In genomic region chr9:94746541-94747505, GRCh38 we compare ENCODE assay signal across 1 cellular context.
TF ChIP-seq lines count a peak whose summit lies in the region.

No MANE protein-coding gene starts in this region.

TF ChIP-seq in HepG2, 621 proteins besides CTCF, POLR2A, EP300 and RAD21 (continued from another document and continues in another):
- TF ChIP-seq, protein P1, sequence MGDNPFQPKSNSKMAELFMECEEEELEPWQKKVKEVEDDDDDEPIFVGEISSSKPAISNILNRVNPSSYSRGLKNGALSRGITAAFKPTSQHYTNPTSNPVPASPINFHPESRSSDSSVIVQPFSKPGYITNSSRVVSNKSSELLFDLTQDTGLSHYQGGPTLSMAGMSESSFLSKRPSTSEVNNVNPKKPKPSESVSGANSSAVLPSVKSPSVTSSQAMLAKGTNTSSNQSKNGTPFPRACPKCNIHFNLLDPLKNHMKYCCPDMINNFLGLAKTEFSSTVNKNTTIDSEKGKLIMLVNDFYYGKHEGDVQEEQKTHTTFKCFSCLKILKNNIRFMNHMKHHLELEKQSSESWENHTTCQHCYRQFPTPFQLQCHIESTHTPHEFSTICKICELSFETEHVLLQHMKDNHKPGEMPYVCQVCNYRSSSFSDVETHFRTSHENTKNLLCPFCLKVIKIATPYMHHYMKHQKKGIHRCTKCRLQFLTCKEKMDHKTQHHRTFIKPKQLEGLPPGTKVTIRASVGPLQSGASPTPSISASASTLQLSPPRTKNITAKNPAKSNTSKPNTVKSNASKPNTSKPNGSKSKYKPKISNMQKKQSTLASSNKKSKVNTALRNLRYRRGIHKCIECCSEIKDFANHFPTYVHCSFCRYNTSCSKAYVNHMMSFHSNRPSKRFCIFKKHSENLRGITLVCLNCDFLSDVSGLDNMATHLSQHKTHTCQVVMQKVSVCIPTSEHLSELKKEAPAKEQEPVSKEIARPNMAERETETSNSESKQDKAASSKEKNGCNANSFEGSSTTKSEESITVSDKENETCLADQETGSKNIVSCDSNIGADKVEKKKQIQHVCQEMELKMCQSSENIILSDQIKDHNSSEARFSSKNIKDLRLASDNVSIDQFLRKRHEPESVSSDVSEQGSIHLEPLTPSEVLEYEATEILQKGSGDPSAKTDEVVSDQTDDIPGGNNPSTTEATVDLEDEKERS (CRISPR knock-in tag; IDR thresholded peaks at IDR 0.05) = no peak
- TF ChIP-seq ZNF530 (CRISPR knock-in tag; IDR thresholded peaks at IDR 0.05; ENCODE audit: low read depth) (no peak), ZFP41 (CRISPR knock-in tag; IDR thresholded peaks at IDR 0.05; ENCODE audit: borderline replicate concordance) (no peak), ZNF713 (CRISPR knock-in tag; IDR thresholded peaks at IDR 0.05) (no peak), HNF4A (CRISPR knock-in tag; IDR thresholded peaks at IDR 0.05) (peak; percentile 38; the same call in 1 of the 2 replicates), TFE3 (CRISPR knock-in tag; IDR thresholded peaks at IDR 0.05) (no peak), ZNF136 (CRISPR knock-in tag; IDR thresholded peaks at IDR 0.05; ENCODE audit: low read depth) (no peak), PLRG1 (conservative IDR thresholded peaks at IDR 0.05) (no peak), ZNF747 (CRISPR knock-in tag; IDR thresholded peaks at IDR 0.05; ENCODE audit: borderline replicate concordance) (no peak), NCOA1 (CRISPR knock-in tag; IDR thresholded peaks at IDR 0.05) (no peak), GATA4 (IDR thresholded peaks at IDR 0.05; ENCODE audit: borderline replicate concordance, low read depth) (peak; percentile 55; the same call in 1 of the 2 replicates), SOX13 (IDR thresholded peaks at IDR 0.05) (no peak), SOX13 (CRISPR knock-in tag; conservative IDR thresholded peaks at IDR 0.05 in 1 of 2, IDR thresholded peaks at IDR 0.05 in 1 of 2) (no peak), NFYC (CRISPR knock-in tag; IDR thresholded peaks at IDR 0.05) (no peak), FOXA1 (IDR thresholded peaks at IDR 0.05) (no peak), FOXA1 (CRISPR knock-in tag; IDR thresholded peaks at IDR 0.05) (peak; percentile 36), ZNF563 (CRISPR knock-in tag; IDR thresholded peaks at IDR 0.05) (no peak), RFX1 (IDR thresholded peaks at IDR 0.05) (no peak), ISL2 (CRISPR knock-in tag; IDR thresholded peaks at IDR 0.05) (peak; percentile 50; the same call in 1 of the 2 replicates), KLF12 (CRISPR knock-in tag; IDR thresholded peaks at IDR 0.05; ENCODE audit: borderline replicate concordance) (no peak), PHF20 (CRISPR knock-in tag; IDR thresholded peaks at IDR 0.05) (no peak), ZSCAN9 (CRISPR knock-in tag; IDR thresholded peaks at IDR 0.05; ENCODE audit: borderline replicate concordance) (no peak), ZBTB14 (CRISPR knock-in tag; IDR thresholded peaks at IDR 0.05) (no peak), HNRNPL (IDR thresholded peaks at IDR 0.05; ENCODE audit: low read depth, low read length) (no peak), FOXA3 (CRISPR knock-in tag; IDR thresholded peaks at IDR 0.05) (peak; percentile 41), HMGXB4 (CRISPR knock-in tag; IDR thresholded peaks at IDR 0.05; ENCODE audit: borderline replicate concordance in 1 of 2, low read depth in 1 of 2) (no peak), PRPF4 (IDR thresholded peaks at IDR 0.05; ENCODE audit: low read depth, low read length, poor library complexity, severe bottlenecking) (no peak)
- TF ChIP-seq, protein P2, sequence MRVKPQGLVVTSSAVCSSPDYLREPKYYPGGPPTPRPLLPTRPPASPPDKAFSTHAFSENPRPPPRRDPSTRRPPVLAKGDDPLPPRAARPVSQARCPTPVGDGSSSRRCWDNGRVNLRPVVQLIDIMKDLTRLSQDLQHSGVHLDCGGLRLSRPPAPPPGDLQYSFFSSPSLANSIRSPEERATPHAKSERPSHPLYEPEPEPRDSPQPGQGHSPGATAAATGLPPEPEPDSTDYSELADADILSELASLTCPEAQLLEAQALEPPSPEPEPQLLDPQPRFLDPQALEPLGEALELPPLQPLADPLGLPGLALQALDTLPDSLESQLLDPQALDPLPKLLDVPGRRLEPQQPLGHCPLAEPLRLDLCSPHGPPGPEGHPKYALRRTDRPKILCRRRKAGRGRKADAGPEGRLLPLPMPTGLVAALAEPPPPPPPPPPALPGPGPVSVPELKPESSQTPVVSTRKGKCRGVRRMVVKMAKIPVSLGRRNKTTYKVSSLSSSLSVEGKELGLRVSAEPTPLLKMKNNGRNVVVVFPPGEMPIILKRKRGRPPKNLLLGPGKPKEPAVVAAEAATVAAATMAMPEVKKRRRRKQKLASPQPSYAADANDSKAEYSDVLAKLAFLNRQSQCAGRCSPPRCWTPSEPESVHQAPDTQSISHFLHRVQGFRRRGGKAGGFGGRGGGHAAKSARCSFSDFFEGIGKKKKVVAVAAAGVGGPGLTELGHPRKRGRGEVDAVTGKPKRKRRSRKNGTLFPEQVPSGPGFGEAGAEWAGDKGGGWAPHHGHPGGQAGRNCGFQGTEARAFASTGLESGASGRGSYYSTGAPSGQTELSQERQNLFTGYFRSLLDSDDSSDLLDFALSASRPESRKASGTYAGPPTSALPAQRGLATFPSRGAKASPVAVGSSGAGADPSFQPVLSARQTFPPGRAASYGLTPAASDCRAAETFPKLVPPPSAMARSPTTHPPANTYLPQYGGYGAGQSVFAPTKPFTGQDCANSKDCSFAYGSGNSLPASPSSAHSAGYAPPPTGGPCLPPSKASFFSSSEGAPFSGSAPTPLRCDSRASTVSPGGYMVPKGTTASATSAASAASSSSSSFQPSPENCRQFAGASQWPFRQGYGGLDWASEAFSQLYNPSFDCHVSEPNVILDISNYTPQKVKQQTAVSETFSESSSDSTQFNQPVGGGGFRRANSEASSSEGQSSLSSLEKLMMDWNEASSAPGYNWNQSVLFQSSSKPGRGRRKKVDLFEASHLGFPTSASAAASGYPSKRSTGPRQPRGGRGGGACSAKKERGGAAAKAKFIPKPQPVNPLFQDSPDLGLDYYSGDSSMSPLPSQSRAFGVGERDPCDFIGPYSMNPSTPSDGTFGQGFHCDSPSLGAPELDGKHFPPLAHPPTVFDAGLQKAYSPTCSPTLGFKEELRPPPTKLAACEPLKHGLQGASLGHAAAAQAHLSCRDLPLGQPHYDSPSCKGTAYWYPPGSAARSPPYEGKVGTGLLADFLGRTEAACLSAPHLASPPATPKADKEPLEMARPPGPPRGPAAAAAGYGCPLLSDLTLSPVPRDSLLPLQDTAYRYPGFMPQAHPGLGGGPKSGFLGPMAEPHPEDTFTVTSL (CRISPR knock-in tag; IDR thresholded peaks at IDR 0.05; ENCODE audit: borderline replicate concordance) = peak; percentile 41; the same call in 1 of the 2 replicates
- TF ChIP-seq, protein P3, sequence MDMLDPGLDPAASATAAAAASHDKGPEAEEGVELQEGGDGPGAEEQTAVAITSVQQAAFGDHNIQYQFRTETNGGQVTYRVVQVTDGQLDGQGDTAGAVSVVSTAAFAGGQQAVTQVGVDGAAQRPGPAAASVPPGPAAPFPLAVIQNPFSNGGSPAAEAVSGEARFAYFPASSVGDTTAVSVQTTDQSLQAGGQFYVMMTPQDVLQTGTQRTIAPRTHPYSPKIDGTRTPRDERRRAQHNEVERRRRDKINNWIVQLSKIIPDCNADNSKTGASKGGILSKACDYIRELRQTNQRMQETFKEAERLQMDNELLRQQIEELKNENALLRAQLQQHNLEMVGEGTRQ (IDR thresholded peaks at IDR 0.05; ENCODE audit: low read depth, low read length) = no peak
- TF ChIP-seq, protein P3 (CRISPR knock-in tag; IDR thresholded peaks at IDR 0.05; ENCODE audit: borderline replicate concordance) = no peak
- TF ChIP-seq, protein P4, sequence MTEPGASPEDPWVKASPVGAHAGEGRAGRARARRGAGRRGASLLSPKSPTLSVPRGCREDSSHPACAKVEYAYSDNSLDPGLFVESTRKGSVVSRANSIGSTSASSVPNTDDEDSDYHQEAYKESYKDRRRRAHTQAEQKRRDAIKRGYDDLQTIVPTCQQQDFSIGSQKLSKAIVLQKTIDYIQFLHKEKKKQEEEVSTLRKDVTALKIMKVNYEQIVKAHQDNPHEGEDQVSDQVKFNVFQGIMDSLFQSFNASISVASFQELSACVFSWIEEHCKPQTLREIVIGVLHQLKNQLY (CRISPR knock-in tag; IDR thresholded peaks at IDR 0.05) = no peak
- TF ChIP-seq, protein P5, sequence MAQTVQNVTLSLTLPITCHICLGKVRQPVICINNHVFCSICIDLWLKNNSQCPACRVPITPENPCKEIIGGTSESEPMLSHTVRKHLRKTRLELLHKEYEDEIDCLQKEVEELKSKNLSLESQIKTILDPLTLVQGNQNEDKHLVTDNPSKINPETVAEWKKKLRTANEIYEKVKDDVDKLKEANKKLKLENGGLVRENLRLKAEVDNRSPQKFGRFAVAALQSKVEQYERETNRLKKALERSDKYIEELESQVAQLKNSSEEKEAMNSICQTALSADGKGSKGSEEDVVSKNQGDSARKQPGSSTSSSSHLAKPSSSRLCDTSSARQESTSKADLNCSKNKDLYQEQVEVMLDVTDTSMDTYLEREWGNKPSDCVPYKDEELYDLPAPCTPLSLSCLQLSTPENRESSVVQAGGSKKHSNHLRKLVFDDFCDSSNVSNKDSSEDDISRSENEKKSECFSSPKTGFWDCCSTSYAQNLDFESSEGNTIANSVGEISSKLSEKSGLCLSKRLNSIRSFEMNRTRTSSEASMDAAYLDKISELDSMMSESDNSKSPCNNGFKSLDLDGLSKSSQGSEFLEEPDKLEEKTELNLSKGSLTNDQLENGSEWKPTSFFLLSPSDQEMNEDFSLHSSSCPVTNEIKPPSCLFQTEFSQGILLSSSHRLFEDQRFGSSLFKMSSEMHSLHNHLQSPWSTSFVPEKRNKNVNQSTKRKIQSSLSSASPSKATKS (CRISPR knock-in tag; IDR thresholded peaks at IDR 0.05) = no peak
- TF ChIP-seq, protein P6, sequence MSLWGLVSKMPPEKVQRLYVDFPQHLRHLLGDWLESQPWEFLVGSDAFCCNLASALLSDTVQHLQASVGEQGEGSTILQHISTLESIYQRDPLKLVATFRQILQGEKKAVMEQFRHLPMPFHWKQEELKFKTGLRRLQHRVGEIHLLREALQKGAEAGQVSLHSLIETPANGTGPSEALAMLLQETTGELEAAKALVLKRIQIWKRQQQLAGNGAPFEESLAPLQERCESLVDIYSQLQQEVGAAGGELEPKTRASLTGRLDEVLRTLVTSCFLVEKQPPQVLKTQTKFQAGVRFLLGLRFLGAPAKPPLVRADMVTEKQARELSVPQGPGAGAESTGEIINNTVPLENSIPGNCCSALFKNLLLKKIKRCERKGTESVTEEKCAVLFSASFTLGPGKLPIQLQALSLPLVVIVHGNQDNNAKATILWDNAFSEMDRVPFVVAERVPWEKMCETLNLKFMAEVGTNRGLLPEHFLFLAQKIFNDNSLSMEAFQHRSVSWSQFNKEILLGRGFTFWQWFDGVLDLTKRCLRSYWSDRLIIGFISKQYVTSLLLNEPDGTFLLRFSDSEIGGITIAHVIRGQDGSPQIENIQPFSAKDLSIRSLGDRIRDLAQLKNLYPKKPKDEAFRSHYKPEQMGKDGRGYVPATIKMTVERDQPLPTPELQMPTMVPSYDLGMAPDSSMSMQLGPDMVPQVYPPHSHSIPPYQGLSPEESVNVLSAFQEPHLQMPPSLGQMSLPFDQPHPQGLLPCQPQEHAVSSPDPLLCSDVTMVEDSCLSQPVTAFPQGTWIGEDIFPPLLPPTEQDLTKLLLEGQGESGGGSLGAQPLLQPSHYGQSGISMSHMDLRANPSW (CRISPR knock-in tag; IDR thresholded peaks at IDR 0.05; ENCODE audit: borderline replicate concordance) = no peak
